ENCODE assay signal across 10 cellular contexts in genomic region chr5:125575561-125576504, GRCh38.
DNase-seq lines count a peak whose midpoint lies in the region; ATAC-seq and TF ChIP-seq lines count a peak whose summit lies in the region.
"Had no signal": no experiment of that assay in that cellular context is flagged by ENCODE, and none has a peak within 500 bp of the region (broad histone marks: within the 10 kb centered on the region; RNA-seq: fewer than 3 reads in every experiment).

No MANE protein-coding gene starts in this region.

- POLR2A ChIA-PET in A673 (lab: Charles Lee; ENCODE audit: low non-redundant PET) = no interaction called here

- H3K27me3 ChIP-seq in A673 (replicated peaks; ENCODE audit: insufficient read depth, low read depth, low read length, poor library complexity) = peaks cover 9% of the 10 kb centered on the region

- no peak overlapping the region for H3K4me3 ChIP-seq in A673 (ENCODE audit: low read depth, low read length, poor library complexity, severe bottlenecking)

- H3K4me1 Mint-ChIP-seq in effector memory CD8-positive, alpha-beta T cell (ENCODE audit: low read depth in 2 of 2) = no peaks in the 10 kb centered on the region

- no peaks in the 10 kb centered on the region for H3K36me3 Mint-ChIP-seq in effector memory CD8-positive, alpha-beta T cell (ENCODE audit: insufficient read depth)
- H3K36me3 Mint-ChIP-seq: activated CD4-positive, alpha-beta memory T cell treated with anti-CD3 and anti-CD28 coated beads for 36 hours had no signal

- H3K27ac Mint-ChIP-seq in effector memory CD8-positive, alpha-beta T cell = no peak overlapping the region
- H3K27ac Mint-ChIP-seq: activated CD4-positive, alpha-beta memory T cell treated with anti-CD3 and anti-CD28 coated beads for 36 hours had no signal

- DNase-seq in A673 (ENCODE audit: low spot score) = peak; percentile 24
- DNase-seq in NCI-H146 (lab: John Stamatoyannopoulos, UW) = peak; percentile 76
- peak; percentile 32 for DNase-seq in amniotic epithelial cell (ENCODE audit: low read depth)
- DNase-seq in left colon = peak; percentile 74 to 80
- no peak for DNase-seq in effector memory CD8-positive, alpha-beta T cell
- DNase-seq in activated CD4-positive, CD25-positive, alpha-beta regulatory T cell (lab: John Stamatoyannopoulos, UW) = no peak
- DNase-seq: activated CD4-positive, alpha-beta memory T cell treated with anti-CD3 and anti-CD28 coated beads for 36 hours; NK-92 treated with Interleukin-12 subunit alpha and Interleukin-12 subunit beta, amount 100 ng/mL, for 24 hours had no signal

- H3K36me3 ChIP-seq in A673 (ENCODE audit: insufficient read depth, low read length, poor library complexity, severe bottlenecking) = no peaks in the 10 kb centered on the region

- no peaks in the 10 kb centered on the region for H3K27me3 Mint-ChIP-seq in effector memory CD8-positive, alpha-beta T cell
- H3K27me3 Mint-ChIP-seq: activated CD4-positive, alpha-beta memory T cell treated with anti-CD3 and anti-CD28 coated beads for 36 hours had no signal

- no peak overlapping the region for H3K27ac ChIP-seq in A673 (ENCODE audit: low read depth, low read length, poor library complexity, severe bottlenecking)

- CTCF ChIA-PET in A673 (lab: Charles Lee) = no interaction called here

- BruUV-seq in A673 (replicated peaks; lab: Mats Ljungman, UMichigan) = no TSS peak

- peaks cover 8 to 12% of the 10 kb centered on the region in 2 donors for H3K9me3 Mint-ChIP-seq in effector memory CD8-positive, alpha-beta T cell

- H3K9me3 ChIP-seq in A673 (ENCODE audit: low read depth, low read length, poor library complexity, severe bottlenecking) = no peaks in the 10 kb centered on the region

- ATAC-seq in left colon (peak; percentile 99), GM21619 (IDR thresholded peaks at IDR 0.05; ENCODE audit: unreplicated experiment) (no peak), GM18519 (IDR thresholded peaks at IDR 0.05; ENCODE audit: low FRiP score, unreplicated experiment) (no peak)
- no peak for ATAC-seq in effector memory CD8-positive, alpha-beta T cell (replicated peaks)

- no peak for TF ChIP-seq CTCF in A673 (conservative IDR thresholded peaks at IDR 0.05; ENCODE audit: low read depth, low read length)

- H3K4me1 ChIP-seq in A673 (ENCODE audit: insufficient read depth, low read length, poor library complexity, severe bottlenecking) = no peaks in the 10 kb centered on the region

- intact Hi-C loops in A673 (cut with micrococcal nuclease; ENCODE audit: unreplicated experiment) (no loop called here), left colon (cut with DNase I, micrococcal nuclease) (no loop called here)

- H3K4me3 Mint-ChIP-seq in effector memory CD8-positive, alpha-beta T cell = no peak overlapping the region
- H3K4me3 Mint-ChIP-seq: activated CD4-positive, alpha-beta memory T cell treated with anti-CD3 and anti-CD28 coated beads for 36 hours had no signal

Comparison
In these comparisons a context has a peak if more than half of its experiments do, and no peak if none do; other contexts are left out.
1. DNase-seq: peak in A673 (single experiment), NCI-H146 (single experiment), amniotic epithelial cell (single experiment) and left colon (2 of 2); none in effector memory CD8-positive, alpha-beta T cell (0 of 3) and activated CD4-positive, CD25-positive, alpha-beta regulatory T cell (0 of 4).